Comparison of ENCODE assay signal across 25 cellular contexts in the genomic region with DNA sequence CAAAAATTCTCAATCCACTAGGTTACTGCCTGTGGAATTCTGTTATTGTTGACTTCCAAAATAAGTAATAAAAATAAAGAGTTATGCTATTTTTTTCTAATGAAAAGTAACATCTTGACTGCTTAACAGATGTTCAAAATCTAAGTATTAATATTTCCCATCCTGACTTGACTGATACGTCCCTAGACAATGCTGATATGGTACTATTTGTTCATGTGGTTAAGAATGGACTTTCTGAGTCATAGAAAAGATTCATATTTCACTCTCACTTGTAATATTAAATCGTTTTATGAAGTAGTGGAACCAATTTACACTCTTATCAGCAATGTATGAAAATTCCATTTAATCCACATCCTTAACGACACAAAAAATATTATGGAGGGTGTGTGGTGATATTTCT.
A peak's percentile ranks its signal among the peaks of the same experiment; 100 is the strongest.
DNase-seq lines count a peak whose midpoint lies in the region; ATAC-seq, FAIRE-seq and TF ChIP-seq lines count a peak whose summit lies in the region.
"Had no signal": no experiment of that assay in that cellular context is flagged by ENCODE, and none has a peak within 500 bp of the region (broad histone marks: within the 10 kb centered on the region; RNA-seq: fewer than 3 reads in every experiment).

No MANE protein-coding gene starts in this region.

- H2AFZ ChIP-seq in mammary epithelial cell (ENCODE audit: low read depth, low read length) = no peak overlapping the region

- no peaks in the 10 kb centered on the region for H3K27me3 ChIP-seq in mammary epithelial cell (ENCODE audit: insufficient read depth, low read length)
- no peaks in the 10 kb centered on the region for H3K27me3 ChIP-seq in bronchial epithelial cell (ENCODE audit: control insufficient read depth, insufficient read depth, low read length)
- H3K27me3 ChIP-seq in ovary = no peaks in the 10 kb centered on the region

- TF ChIP-seq EP300 in ovary (IDR thresholded peaks at IDR 0.05) = no peak

- in situ Hi-C loops in mammary epithelial cell (cut with MboI; ENCODE audit: low sequenced_read_pairs in 2 of 2) = no loop called here

- H3K27ac Mint-ChIP-seq in MCF 10A (ENCODE audit: low read depth, unreplicated experiment) = no peak overlapping the region
- H3K27ac Mint-ChIP-seq: CD8-positive, alpha-beta T cell; HFFc6 had no signal

- no peaks in the 10 kb centered on the region for H3K9me3 ChIP-seq in mammary epithelial cell (replicated peaks; ENCODE audit: insufficient read depth, low read length)
- no peaks in the 10 kb centered on the region for H3K9me3 ChIP-seq in ovary

- no peak overlapping the region for H3K9ac ChIP-seq in mammary epithelial cell (ENCODE audit: insufficient read depth, low read length)

- H3K4me1 ChIP-seq in mammary epithelial cell (ENCODE audit: insufficient read depth, low read length) (no peaks in the 10 kb centered on the region), ovary (ENCODE audit: insufficient read depth) (no peaks in the 10 kb centered on the region)

- peak; percentile 10 for DNase-seq in mammary epithelial cell
- no peak for DNase-seq in MCF 10A (ENCODE audit: unreplicated experiment)
- peak; percentile 3 for DNase-seq in bronchial epithelial cell (ENCODE audit: low read depth)
- DNase-seq in iris pigment epithelial cell (ENCODE audit: low read depth) = peak; percentile 65
- DNase-seq in stromal cell of bone marrow (ENCODE audit: low read depth) = peak; percentile 13
- no peak for DNase-seq in ovary
- DNase-seq in hippocampal formation (lab: John Stamatoyannopoulos, UW) = no peak
- DNase-seq: AML-193; C1 segment of cervical spinal cord; CD8-positive, alpha-beta T cell; DND-41; H7; HFFc6; KBM-7; NCI-H1092 treated with DMSO at 0.1 percent for 48 hours; NCI-H1436 treated with DMSO at 0.1 percent for 48 hours; NCI-H1930; NCI-H2227 treated with DMSO at 0.1 percent for 48 hours; NCI-H510A treated with DMSO at 0.1 percent for 48 hours; NCI-H748 treated with DMSO at 0.1 percent for 48 hours had no signal

- H3K79me2 ChIP-seq in mammary epithelial cell (ENCODE audit: insufficient read depth, low read length) = no peaks in the 10 kb centered on the region

- intact Hi-C loops in mammary epithelial cell (cut with micrococcal nuclease) (no loop called here), MCF 10A (cut with micrococcal nuclease) (no loop called here), ovary (cut with DNase I) (no loop called here)

- H3K36me3 ChIP-seq in mammary epithelial cell (ENCODE audit: insufficient read depth, low read length) (no peaks in the 10 kb centered on the region), bronchial epithelial cell (ENCODE audit: control insufficient read depth, insufficient read depth, low read length) (no peaks in the 10 kb centered on the region), ovary (no peaks in the 10 kb centered on the region)

- dilution Hi-C loops in mammary epithelial cell (cut with HindIII; ENCODE audit: low sequenced_read_pairs) = no loop called here

- H4K20me1 ChIP-seq in mammary epithelial cell (ENCODE audit: insufficient read depth, low read length) = no peaks in the 10 kb centered on the region

- POLR2A ChIA-PET in MCF 10A (lab: Yijun Ruan, JAX) = no interaction called here

- WGBS in mammary epithelial cell (ENCODE audit: low coverage, missing lambda C conversion rate) = 66% methylated on average over 3 of the region's 3 CpGs
- WGBS in ovary, 3 donors = 26 to 31% (median 27%) methylated on average over 3 of the region's 3 CpGs

- TF ChIP-seq CTCF in mammary epithelial cell (conservative IDR thresholded peaks at IDR 0.05 in 1 of 2, IDR thresholded peaks at IDR 0.05 in 1 of 2; ENCODE audit: extremely low read depth in 1 of 2, insufficient read depth in 1 of 2, low read depth in 1 of 2, low read length in 2 of 2) (no peak), MCF 10A (IDR thresholded peaks at IDR 0.05; ENCODE audit: unreplicated experiment) (no peak), bronchial epithelial cell (IDR thresholded peaks at IDR 0.05; ENCODE audit: insufficient read depth, low read length, severe bottlenecking) (no peak), ovary (IDR thresholded peaks at IDR 0.05) (no peak)

- no peaks in the 10 kb centered on the region for H3K36me3 Mint-ChIP-seq in MCF 10A (ENCODE audit: insufficient read depth, unreplicated experiment)
- H3K36me3 Mint-ChIP-seq: CD8-positive, alpha-beta T cell had no signal

- TF ChIP-seq POLR2A in ovary (IDR thresholded peaks at IDR 0.05) = no peak

- BruUV-seq in mammary epithelial cell (replicated peaks; lab: Mats Ljungman, UMichigan) (no TSS peak), MCF 10A (replicated peaks; lab: Mats Ljungman, UMichigan) (no TSS peak)

- H3K9me3 Mint-ChIP-seq in MCF 10A (ENCODE audit: unreplicated experiment) = no peaks in the 10 kb centered on the region
- H3K9me3 Mint-ChIP-seq: CD8-positive, alpha-beta T cell; HFFc6 had no signal

- H3K4me3 ChIP-seq in mammary epithelial cell (replicated peaks in 1 of 3; ENCODE audit: insufficient read depth in 1 of 3, low read depth in 2 of 3, low read length in 3 of 3) (no peak overlapping the region), bronchial epithelial cell (ENCODE audit: low read depth, low read length) (no peak overlapping the region), ovary (no peak overlapping the region)

- no peak for ATAC-seq in GM18502 (IDR thresholded peaks at IDR 0.05; ENCODE audit: poor library complexity, unreplicated experiment)
- ATAC-seq: CD8-positive, alpha-beta T cell; Panc1; SK-N-SH treated with all-trans-retinoic acid at 6 μM for 48 hours had no signal

- peaks cover 71% of the 10 kb centered on the region for H3K27me3 Mint-ChIP-seq in MCF 10A (ENCODE audit: insufficient read depth, unreplicated experiment)

- H3K27ac ChIP-seq in mammary epithelial cell (ENCODE audit: insufficient read depth, low read depth, low read length) (no peak overlapping the region), ovary (no peak overlapping the region)
- H3K27ac ChIP-seq: 22Rv1 had no signal

- no peak overlapping the region for H3K4me3 Mint-ChIP-seq in MCF 10A (ENCODE audit: unreplicated experiment)
- H3K4me3 Mint-ChIP-seq: CD8-positive, alpha-beta T cell; HFFc6 had no signal

- no peaks in the 10 kb centered on the region for H3K4me1 Mint-ChIP-seq in MCF 10A (ENCODE audit: insufficient read depth, unreplicated experiment)

- CTCF ChIA-PET in mammary epithelial cell (lab: Charles Lee; ENCODE audit: low non-redundant PET) (no interaction called here), MCF 10A (lab: Yijun Ruan, JAX) (no interaction called here)

- H3K4me2 ChIP-seq in mammary epithelial cell (ENCODE audit: insufficient read depth, low read depth, low read length) = no peak overlapping the region

- FAIRE-seq in bronchial epithelial cell (lab: Jason Lieb, UNC) = no peak
- FAIRE-seq: GM12892 had no signal

Comparison
In these comparisons a context has a peak if more than half of its experiments do, and no peak if none do; other contexts are left out.
1. DNase-seq: peak in mammary epithelial cell (single experiment), bronchial epithelial cell (single experiment), iris pigment epithelial cell (single experiment) and stromal cell of bone marrow (single experiment); none in MCF 10A (single experiment), ovary (0 of 5) and hippocampal formation (0 of 2).